ENCODE assay signal across 8 cellular contexts in the genomic region with DNA sequence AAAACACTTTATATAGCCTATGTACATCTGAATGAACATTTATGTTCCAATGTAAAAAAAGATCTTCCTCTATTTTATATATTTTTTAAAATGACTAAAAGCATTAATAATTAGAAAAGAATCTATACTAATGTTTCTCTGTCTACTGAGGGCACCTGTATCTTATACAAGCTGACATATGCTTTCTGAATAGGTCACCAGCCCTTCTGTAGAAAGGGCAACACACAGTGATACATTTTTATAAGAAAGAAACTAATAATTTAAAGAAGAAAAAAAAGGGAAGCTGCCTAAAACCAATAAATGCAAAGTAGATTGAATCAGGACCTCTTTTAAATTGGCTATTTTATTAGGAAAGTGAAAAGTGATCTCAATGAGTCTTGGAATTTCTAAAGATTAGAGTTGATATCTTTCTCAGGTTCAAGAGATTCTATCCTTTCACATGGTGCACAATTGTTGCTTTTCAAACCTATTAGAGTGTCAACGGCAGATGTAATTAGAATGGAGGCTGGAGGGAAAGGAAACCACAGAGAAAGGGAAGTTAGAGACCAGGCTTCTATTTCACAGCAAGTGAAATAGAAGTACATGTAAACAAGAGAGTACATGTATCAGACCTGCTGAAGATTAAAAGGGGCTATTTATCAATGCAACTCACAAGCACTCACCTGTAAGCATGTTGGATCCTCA. TPM values are rescaled to one million over a fixed set of nuclear protein-coding genes. Genes with fewer than 3 reads are reported as not detected.
DNase-seq lines count a peak whose midpoint lies in the region; ATAC-seq, FAIRE-seq and TF ChIP-seq lines count a peak whose summit lies in the region.

No MANE protein-coding gene starts in this region.

- H3K9me3 ChIP-seq in vagina: no peaks in the 10 kb centered on the region

- no peaks in the 10 kb centered on the region for H3K27me3 Mint-ChIP-seq in endothelial cell (ENCODE audit: unreplicated experiment)
- no peaks in the 10 kb centered on the region for H3K27me3 Mint-ChIP-seq in activated CD4-positive, alpha-beta memory T cell treated with anti-CD3 and anti-CD28 coated beads, Interleukin-2, amount 10 ng/mL, durations not matched to agents 7 days and 5 days

- H3K9me3 Mint-ChIP-seq in endothelial cell (ENCODE audit: unreplicated experiment): no peaks in the 10 kb centered on the region
- no peaks in the 10 kb centered on the region for H3K9me3 Mint-ChIP-seq in activated CD4-positive, alpha-beta memory T cell treated with anti-CD3 and anti-CD28 coated beads, Interleukin-2, amount 10 ng/mL, durations not matched to agents 7 days and 5 days

- no peak for TF ChIP-seq POLR2A in vagina (IDR thresholded peaks at IDR 0.05)

- H3K27ac ChIP-seq in vagina: no peak overlapping the region

- no peaks in the 10 kb centered on the region for H3K27me3 ChIP-seq in vagina

- no peak for TF ChIP-seq CTCF in endothelial cell (IDR thresholded peaks at IDR 0.05; ENCODE audit: unreplicated experiment)
- no peak for TF ChIP-seq CTCF in vagina (IDR thresholded peaks at IDR 0.05)

- peak; percentile 81 for FAIRE-seq in GM18507 (lab: Jason Lieb, UNC)

- intact Hi-C loops in vagina (cut with DNase I): no loop called here

- H3K4me1 Mint-ChIP-seq in endothelial cell (ENCODE audit: unreplicated experiment): peaks cover 33% of the 10 kb centered on the region
- peaks cover 66% of the 10 kb centered on the region for H3K4me1 Mint-ChIP-seq in activated CD4-positive, alpha-beta memory T cell treated with anti-CD3 and anti-CD28 coated beads, Interleukin-2, amount 10 ng/mL, durations not matched to agents 7 days and 5 days

- CTCF ChIA-PET in activated CD4-positive, alpha-beta memory T cell treated with anti-CD3 and anti-CD28 coated beads, Interleukin-2, amount 10 ng/mL, durations not matched to agents 7 days and 5 days (lab: Charles Lee): interaction anchor here (0.9 kb wide), 1 partner anchor 169 kb away, joined by 4 read pairs; no protein-coding TSS in a partner anchor

- H3K4me3 ChIP-seq in vagina: no peak overlapping the region

- peak overlapping the region; percentile 9 for H3K4me3 Mint-ChIP-seq in endothelial cell (ENCODE audit: unreplicated experiment)
- no peak overlapping the region for H3K4me3 Mint-ChIP-seq in activated CD4-positive, alpha-beta memory T cell treated with anti-CD3 and anti-CD28 coated beads, Interleukin-2, amount 10 ng/mL, durations not matched to agents 7 days and 5 days

- no peak for DNase-seq in GM18507 (ENCODE audit: extremely low spot score, insufficient read length, low read depth)
- DNase-seq in endothelial cell (ENCODE audit: low spot score): no peak
- DNase-seq in UCSD-AML1 (lab: John Stamatoyannopoulos, UW; ENCODE audit: unreplicated experiment): no peak
- DNase-seq in activated naive CD4-positive, alpha-beta T cell treated with anti-CD3 and anti-CD28 coated beads, Interleukin-2, amount 50 U/mL, for 16 hours: no peak
- no peak for DNase-seq in activated CD4-positive, alpha-beta memory T cell treated with anti-CD3 and anti-CD28 coated beads, Interleukin-2, amount 10 ng/mL, durations not matched to agents 7 days and 5 days
- DNase-seq in vagina (ENCODE audit: extremely low spot score in 2 of 2): no peak

- H3K36me3 ChIP-seq in vagina: no peaks in the 10 kb centered on the region

- POLR2A ChIA-PET in activated CD4-positive, alpha-beta memory T cell treated with anti-CD3 and anti-CD28 coated beads, Interleukin-2, amount 10 ng/mL, durations not matched to agents 7 days and 5 days (lab: Charles Lee): no interaction called here

- no peak overlapping the region for H3K27ac Mint-ChIP-seq in endothelial cell (ENCODE audit: unreplicated experiment)
- no peak overlapping the region for H3K27ac Mint-ChIP-seq in activated CD4-positive, alpha-beta memory T cell treated with anti-CD3 and anti-CD28 coated beads, Interleukin-2, amount 10 ng/mL, durations not matched to agents 7 days and 5 days

- H3K36me3 Mint-ChIP-seq in endothelial cell (ENCODE audit: low read depth, unreplicated experiment): no peaks in the 10 kb centered on the region
- peaks cover 63% of the 10 kb centered on the region for H3K36me3 Mint-ChIP-seq in activated CD4-positive, alpha-beta memory T cell treated with anti-CD3 and anti-CD28 coated beads, Interleukin-2, amount 10 ng/mL, durations not matched to agents 7 days and 5 days (ENCODE audit: low read depth)

- ATAC-seq in GM21717 (IDR thresholded peaks at IDR 0.05; ENCODE audit: unreplicated experiment) (peak; percentile 79), HG03571 (IDR thresholded peaks at IDR 0.05; ENCODE audit: unreplicated experiment) (peak; percentile 76)

- peaks cover 57% of the 10 kb centered on the region for H3K4me1 ChIP-seq in vagina

RNA-seq across cellular contexts. Expression of a gene that starts 6.3 kb away (rescaled TPM):
- total RNA-seq in endothelial cell (ENCODE audit: unreplicated experiment) (183 TPM), vagina (55.7 TPM)
- 100 to 1,000 TPM; 135 to 142 TPM for total RNA-seq in activated CD4-positive, alpha-beta memory T cell treated with anti-CD3 and anti-CD28 coated beads, Interleukin-2, amount 10 ng/mL, durations not matched to agents 7 days and 5 days
